Comparison of ENCODE assay signal across 8 cellular contexts in the genomic region with DNA sequence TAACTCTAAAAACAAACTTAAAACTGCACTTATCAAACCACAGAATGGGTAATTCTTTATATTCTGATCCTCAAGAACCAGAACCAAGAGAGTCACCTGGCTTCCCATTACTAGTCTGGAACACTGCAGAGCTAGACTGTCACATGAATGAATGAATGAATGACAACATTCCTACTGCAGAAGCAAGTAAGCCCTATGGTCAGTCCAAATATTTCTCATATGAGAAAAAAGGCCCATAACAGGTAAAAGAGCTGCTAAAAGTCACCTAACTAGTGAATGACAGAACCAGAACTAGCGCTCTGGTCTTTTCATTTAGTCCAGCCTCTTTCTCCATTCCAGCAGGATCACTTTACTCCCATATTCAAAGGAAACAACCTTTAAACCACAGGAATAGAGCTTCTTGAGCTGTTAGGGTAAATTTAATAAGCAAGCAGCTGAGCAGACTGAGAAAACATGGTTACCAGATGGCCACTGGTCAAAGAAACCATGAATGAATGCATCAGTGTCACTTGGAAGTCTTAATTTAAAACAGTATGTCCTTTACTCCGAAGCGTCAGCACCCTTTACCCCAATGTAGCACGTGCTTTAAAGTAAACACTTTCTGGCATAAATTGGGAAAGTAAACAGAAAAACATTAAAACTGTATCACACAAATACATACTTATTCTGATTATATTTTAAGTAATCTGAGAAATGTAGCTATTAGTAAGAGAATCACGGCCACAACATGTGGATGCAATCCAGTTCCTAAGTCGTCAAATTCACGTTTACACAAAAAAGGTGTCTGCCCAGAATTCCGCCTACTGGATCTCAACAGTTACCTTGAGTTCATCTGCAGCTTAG. TPM values are rescaled to one million over a fixed set of nuclear protein-coding genes. Genes with fewer than 3 reads are reported as not detected.
DNase-seq lines count a peak whose midpoint lies in the region; ATAC-seq and TF ChIP-seq lines count a peak whose summit lies in the region.

No MANE protein-coding gene starts in this region.

- CTCF ChIA-PET in activated CD4-positive, alpha-beta T cell treated with anti-CD3 and anti-CD28 coated beads for 36 hours (lab: Charles Lee) = interaction anchor here (0.7 to 2.0 kb wide), 2 partner anchors 38 to 314 kb away, joined by 3 to 6 read pairs; no protein-coding TSS in a partner anchor
- CTCF ChIA-PET in activated CD8-positive, alpha-beta T cell treated with anti-CD3 and anti-CD28 coated beads, Interleukin-2, amount 10 ng/mL, durations not matched to agents 7 days and 5 days (lab: Charles Lee) = interaction anchor here (1.1 to 1.3 kb wide), 3 partner anchors 20 to 314 kb away, joined by 3 to 8 read pairs (median 4); no protein-coding TSS in a partner anchor

- H3K9me3 ChIP-seq in testis = no peaks in the 10 kb centered on the region

- ATAC-seq in activated CD4-positive, alpha-beta T cell treated with anti-CD3 and anti-CD28 coated beads for 36 hours = no peak
- no peak for ATAC-seq in activated CD8-positive, alpha-beta T cell treated with anti-CD3 and anti-CD28 coated beads, Interleukin-2, amount 10 ng/mL, durations not matched to agents 7 days and 5 days
- ATAC-seq in HG02678 (IDR thresholded peaks at IDR 0.05; ENCODE audit: unreplicated experiment) = no peak
- no peak for ATAC-seq in HG03439 (IDR thresholded peaks at IDR 0.05; ENCODE audit: unreplicated experiment)

- peaks cover 13% of the 10 kb centered on the region for H3K4me1 ChIP-seq in testis

- no peak for TF ChIP-seq CTCF in testis (IDR thresholded peaks at IDR 0.05)

- H3K36me3 Mint-ChIP-seq in activated CD4-positive, alpha-beta T cell treated with anti-CD3 and anti-CD28 coated beads for 36 hours (ENCODE audit: low read depth) = peaks cover 3% of the 10 kb centered on the region
- H3K36me3 Mint-ChIP-seq in activated CD8-positive, alpha-beta T cell treated with anti-CD3 and anti-CD28 coated beads, Interleukin-2, amount 10 ng/mL, durations not matched to agents 7 days and 5 days (ENCODE audit: low read depth) = peaks cover 6% of the 10 kb centered on the region
- peaks cover 0 to 1% (median 1%) of the 10 kb centered on the region in 3 donors for H3K36me3 Mint-ChIP-seq in immature natural killer cell

- no peaks in the 10 kb centered on the region for H3K27me3 Mint-ChIP-seq in activated CD4-positive, alpha-beta T cell treated with anti-CD3 and anti-CD28 coated beads for 36 hours
- H3K27me3 Mint-ChIP-seq in activated CD8-positive, alpha-beta T cell treated with anti-CD3 and anti-CD28 coated beads, Interleukin-2, amount 10 ng/mL, durations not matched to agents 7 days and 5 days (ENCODE audit: low read depth) = no peaks in the 10 kb centered on the region
- H3K27me3 Mint-ChIP-seq in immature natural killer cell (ENCODE audit: low read depth in 3 of 3) = peaks cover 4 to 12% (median 6%) of the 10 kb centered on the region in 3 donors

- no peak for DNase-seq in activated CD4-positive, alpha-beta T cell treated with anti-CD3 and anti-CD28 coated beads for 36 hours
- DNase-seq in activated CD4-positive, alpha-beta T cell treated with anti-CD3 and anti-CD28 coated beads for 48 hours = no peak
- DNase-seq in activated CD8-positive, alpha-beta T cell treated with anti-CD3 and anti-CD28 coated beads, Interleukin-2, amount 10 ng/mL, durations not matched to agents 7 days and 5 days = no peak
- DNase-seq in immature natural killer cell (no peak), testis (no peak), OCI-M1 (lab: John Stamatoyannopoulos, UW) (no peak)

- no peaks in the 10 kb centered on the region for H3K27me3 ChIP-seq in testis

- H3K36me3 ChIP-seq in testis (ENCODE audit: low read depth, missing control alignments) = no peaks in the 10 kb centered on the region

- peak overlapping the region; percentile 86 for H3K27ac Mint-ChIP-seq in activated CD4-positive, alpha-beta T cell treated with anti-CD3 and anti-CD28 coated beads for 36 hours
- H3K27ac Mint-ChIP-seq in activated CD8-positive, alpha-beta T cell treated with anti-CD3 and anti-CD28 coated beads, Interleukin-2, amount 10 ng/mL, durations not matched to agents 7 days and 5 days = no peak overlapping the region
- H3K27ac Mint-ChIP-seq in immature natural killer cell = peak overlapping the region in 5 of 6 donors; percentile 66 to 93 (median 78)

- peak overlapping the region in 1 of 2 donors; percentile 87 for H3K27ac ChIP-seq in testis

- TF ChIP-seq POLR2A in testis (IDR thresholded peaks at IDR 0.05) = no peak

- H3K4me3 Mint-ChIP-seq in activated CD4-positive, alpha-beta T cell treated with anti-CD3 and anti-CD28 coated beads for 36 hours = peak overlapping the region; percentile 85
- H3K4me3 Mint-ChIP-seq in activated CD8-positive, alpha-beta T cell treated with anti-CD3 and anti-CD28 coated beads, Interleukin-2, amount 10 ng/mL, durations not matched to agents 7 days and 5 days = peak overlapping the region; percentile 91
- peak overlapping the region; percentile 88 to 96 (median 93) for H3K4me3 Mint-ChIP-seq in immature natural killer cell

- WGBS in testis, 2 donors = 44 to 54% methylated on average over 8 of the region's 8 CpGs

- H3K9me3 Mint-ChIP-seq in activated CD4-positive, alpha-beta T cell treated with anti-CD3 and anti-CD28 coated beads for 36 hours (ENCODE audit: low read depth) = no peaks in the 10 kb centered on the region
- H3K9me3 Mint-ChIP-seq in activated CD8-positive, alpha-beta T cell treated with anti-CD3 and anti-CD28 coated beads, Interleukin-2, amount 10 ng/mL, durations not matched to agents 7 days and 5 days (ENCODE audit: insufficient read depth) = no peaks in the 10 kb centered on the region
- H3K9me3 Mint-ChIP-seq in immature natural killer cell = no peaks in the 10 kb centered on the region

- POLR2A ChIA-PET in activated CD4-positive, alpha-beta T cell treated with anti-CD3 and anti-CD28 coated beads for 36 hours (lab: Charles Lee) = interaction anchor here (0.7 kb wide), 1 partner anchor 275 kb away, joined by 4 read pairs; no protein-coding TSS in a partner anchor
- POLR2A ChIA-PET in activated CD8-positive, alpha-beta T cell treated with anti-CD3 and anti-CD28 coated beads, Interleukin-2, amount 10 ng/mL, durations not matched to agents 7 days and 5 days (lab: Charles Lee) = no interaction called here

- H3K4me3 ChIP-seq in testis = peak overlapping the region; percentile 93 to 94

- peaks cover 66% of the 10 kb centered on the region for H3K4me1 Mint-ChIP-seq in activated CD4-positive, alpha-beta T cell treated with anti-CD3 and anti-CD28 coated beads for 36 hours
- H3K4me1 Mint-ChIP-seq in activated CD8-positive, alpha-beta T cell treated with anti-CD3 and anti-CD28 coated beads, Interleukin-2, amount 10 ng/mL, durations not matched to agents 7 days and 5 days (ENCODE audit: low read depth) = peaks cover 56% of the 10 kb centered on the region
- H3K4me1 Mint-ChIP-seq in immature natural killer cell = peaks cover 57 to 65% of the 10 kb centered on the region in 2 donors

- intact Hi-C loops in activated CD4-positive, alpha-beta T cell treated with anti-CD3 and anti-CD28 coated beads for 36 hours (cut with DNase I, micrococcal nuclease) = loop anchor here (2.0 to 10.0 kb wide), 5 partner anchors 84 to 1226 kb away; a partner anchor contains a TSS
- intact Hi-C loops in testis (cut with DNase I; ENCODE audit: low total_unique reads) = loop anchor here (10.0 kb wide), 1 partner anchor 307 kb away; no protein-coding TSS in a partner anchor

RNA-seq across cellular contexts. Expression of a gene that starts 1.4 kb away (rescaled TPM):
- 10 to 100 TPM; 42.3 to 49.0 TPM for total RNA-seq in activated CD4-positive, alpha-beta T cell treated with anti-CD3 and anti-CD28 coated beads for 36 hours
- 10 to 100 TPM; 42.8 to 44.1 TPM for total RNA-seq in activated CD8-positive, alpha-beta T cell treated with anti-CD3 and anti-CD28 coated beads, Interleukin-2, amount 10 ng/mL, durations not matched to agents 7 days and 5 days
- 10 to 100 TPM; 28.1 to 58.3 (median 52.1) TPM for polyA plus RNA-seq in immature natural killer cell
- total RNA-seq in testis = 10 to 100 TPM; 56.4 to 66.6 TPM
- polyA plus RNA-seq in testis (ENCODE audit: insufficient read depth, low read depth, low replicate concordance) = 53.7 TPM
